Comparison of ENCODE assay signal across 7 cellular contexts in genomic region chr12:110049666-110050065, GRCh38. TPM values are rescaled to one million over a fixed set of nuclear protein-coding genes. Genes with fewer than 3 reads are reported as not detected.
DNase-seq lines count a peak whose midpoint lies in the region; ATAC-seq, FAIRE-seq and TF ChIP-seq lines count a peak whose summit lies in the region.
"Not testable (repeated sequence)": the region's sequence is repeated elsewhere in the genome, so short reads cannot be mapped to it uniquely, and the experiment has no call there.

No MANE protein-coding gene starts in this region.

- not testable (repeated sequence) for BruUV-seq in GM12878 (replicated peaks; lab: Mats Ljungman, UMichigan)

- H3K79me2 ChIP-seq in MM.1S (ENCODE audit: low read length) (peaks cover 20% of the 10 kb centered on the region), GM12878 (ENCODE audit: control insufficient read depth, insufficient read depth, low read length) (peaks cover 24% of the 10 kb centered on the region), parathyroid adenoma (peaks cover 12% of the 10 kb centered on the region)

- H3K4me2 ChIP-seq in MM.1S (ENCODE audit: low read depth, low read length); parathyroid adenoma (ENCODE audit: low read length): not testable (repeated sequence)
- peak overlapping the region; percentile 80 for H3K4me2 ChIP-seq in GM12878 (ENCODE audit: control insufficient read depth, insufficient read depth)

- not testable (repeated sequence) for H3K36me3 ChIP-seq in CD4-positive, alpha-beta memory T cell (ENCODE audit: insufficient read depth, low read length); MM.1S (replicated peaks; ENCODE audit: insufficient read depth, low read length); GM12878 (ENCODE audit: control insufficient read depth in 2 of 2, insufficient read depth in 2 of 2, low read length in 1 of 2); naive thymus-derived CD4-positive, alpha-beta T cell (ENCODE audit: control insufficient read depth in 2 of 3, insufficient read depth in 3 of 3, low read length in 3 of 3); parathyroid adenoma (ENCODE audit: control insufficient read depth, insufficient read depth, low read length)

- not testable (repeated sequence) for H3K4me3 ChIP-seq in CD4-positive, alpha-beta memory T cell (ENCODE audit: low read length in 2 of 2); MM.1S (ENCODE audit: low read length); GM12878; naive thymus-derived CD4-positive, alpha-beta T cell (ENCODE audit: low read length); parathyroid adenoma (ENCODE audit: low read depth, low read length)

- H3K9ac ChIP-seq in MM.1S (ENCODE audit: low read length); parathyroid adenoma: not testable (repeated sequence)
- H3K9ac ChIP-seq in GM12878 (ENCODE audit: control insufficient read depth, insufficient read depth, low read length): peak overlapping the region; percentile 66; the same call in 1 of the 2 replicates

- H3K4me1 ChIP-seq in CD4-positive, alpha-beta memory T cell (ENCODE audit: insufficient read depth, low read length): peaks cover 23% of the 10 kb centered on the region
- H3K4me1 ChIP-seq in MM.1S (ENCODE audit: low read length): not testable (repeated sequence)
- H3K4me1 ChIP-seq in GM12878 (ENCODE audit: control insufficient read depth, insufficient read depth, low read length) (peaks cover 29% of the 10 kb centered on the region), parathyroid adenoma (peaks cover 11% of the 10 kb centered on the region)
- peaks cover 19% of the 10 kb centered on the region in 2 donors for H3K4me1 ChIP-seq in naive thymus-derived CD4-positive, alpha-beta T cell (ENCODE audit: control insufficient read depth in 2 of 2, insufficient read depth in 2 of 2, low read length in 2 of 2)

- not testable (repeated sequence) for TF ChIP-seq CTCF in MM.1S (IDR thresholded peaks at IDR 0.05; ENCODE audit: low read length); GM12878 (IDR thresholded peaks at IDR 0.05 in 2 of 3, conservative IDR thresholded peaks at IDR 0.05 in 1 of 3; ENCODE audit: control insufficient read depth in 2 of 3, extremely low read depth in 1 of 3, insufficient read depth in 1 of 3, low read depth in 3 of 3, low read length in 3 of 3); parathyroid adenoma (IDR thresholded peaks at IDR 0.05)

- H2AFZ ChIP-seq in MM.1S (ENCODE audit: low read length): not testable (repeated sequence)
- peak overlapping the region; percentile 76 for H2AFZ ChIP-seq in GM12878 (ENCODE audit: control insufficient read depth, low read depth, low read length)
- peak overlapping the region; percentile 20 for H2AFZ ChIP-seq in parathyroid adenoma

- CTCF ChIA-PET in CD4-positive, alpha-beta memory T cell (lab: Charles Lee; ENCODE audit: partially characterized antibody): not testable (repeated sequence)
- CTCF ChIA-PET in GM12878 (lab: Yijun Ruan, JAX): interaction anchor here (0.5 to 1.4 kb wide), 5 partner anchors 30 to 551 kb away, joined by 3 to 4 read pairs (median 3); no protein-coding TSS in a partner anchor
- CTCF ChIA-PET in naive thymus-derived CD4-positive, alpha-beta T cell (lab: Charles Lee): interaction anchor here (1.6 kb wide), 1 partner anchor 14 kb away, joined by 4 read pairs; no protein-coding TSS in a partner anchor

- not testable (repeated sequence) for H3K27me3 ChIP-seq in CD4-positive, alpha-beta memory T cell (ENCODE audit: insufficient read depth, low read length); MM.1S (replicated peaks; ENCODE audit: insufficient read depth, low read length); GM12878 (replicated peaks in 1 of 2; ENCODE audit: control insufficient read depth in 2 of 2, insufficient read depth in 2 of 2, low read length in 1 of 2); naive thymus-derived CD4-positive, alpha-beta T cell (ENCODE audit: control insufficient read depth in 2 of 2, insufficient read depth in 2 of 2, low read length in 2 of 2); parathyroid adenoma (ENCODE audit: control insufficient read depth, insufficient read depth, low read length)

- not testable (repeated sequence) for H3K27ac ChIP-seq in CD4-positive, alpha-beta memory T cell (ENCODE audit: low read depth, low read length); naive thymus-derived CD4-positive, alpha-beta T cell (ENCODE audit: low read depth, low read length); parathyroid adenoma
- H3K27ac ChIP-seq in MM.1S (ENCODE audit: low read length) (peak overlapping the region; percentile 91; the same call in 1 of the 2 replicates), GM12878 (ENCODE audit: control insufficient read depth, insufficient read depth) (peak overlapping the region; percentile 77)

- SMC1A ChIA-PET in GM12878 (lab: Charles Lee; ENCODE audit: uncharacterized antibody, unreplicated experiment): interaction anchor here (0.7 to 1.2 kb wide), 3 partner anchors 24 to 323 kb away, joined by 3 to 5 read pairs (median 3); no protein-coding TSS in a partner anchor

- not testable (repeated sequence) for H3K27me3 Mint-ChIP-seq in CD4-positive, alpha-beta memory T cell; T-helper 2 cell treated with Interferon-gamma antibody and Interleukin-4, amounts not matched to agents 5 μg/mL and 100 μg/mL, for 36 hours (ENCODE audit: low read depth); activated T-cell treated with anti-CD3 and anti-CD28 coated beads, Interleukin-2, amount 50 U/mL, for 24 hours; naive thymus-derived CD4-positive, alpha-beta T cell

- H4K20me1 ChIP-seq in MM.1S (ENCODE audit: insufficient read depth, low read length); GM12878 (ENCODE audit: control insufficient read depth, insufficient read depth): not testable (repeated sequence)

- H3K4me3 Mint-ChIP-seq in CD4-positive, alpha-beta memory T cell: peak overlapping the region in 3 of 8 donors; percentile 6 to 48 (median 7)
- H3K4me3 Mint-ChIP-seq in T-helper 2 cell treated with Interferon-gamma antibody and Interleukin-4, amounts not matched to agents 5 μg/mL and 100 μg/mL, for 36 hours: peak overlapping the region; percentile 90
- H3K4me3 Mint-ChIP-seq in activated T-cell treated with anti-CD3 and anti-CD28 coated beads, Interleukin-2, amount 50 U/mL, for 24 hours: peak overlapping the region; percentile 85
- H3K4me3 Mint-ChIP-seq in naive thymus-derived CD4-positive, alpha-beta T cell: peak overlapping the region in 8 of 10 donors; percentile 8 to 96 (median 66)

- H3K4me1 Mint-ChIP-seq in CD4-positive, alpha-beta memory T cell: peaks cover 19 to 46% (median 26%) of the 10 kb centered on the region in 4 donors
- H3K4me1 Mint-ChIP-seq in T-helper 2 cell treated with Interferon-gamma antibody and Interleukin-4, amounts not matched to agents 5 μg/mL and 100 μg/mL, for 36 hours (ENCODE audit: low read depth): peaks cover 34% of the 10 kb centered on the region
- peaks cover 42% of the 10 kb centered on the region for H3K4me1 Mint-ChIP-seq in activated T-cell treated with anti-CD3 and anti-CD28 coated beads, Interleukin-2, amount 50 U/mL, for 24 hours (ENCODE audit: low read depth)
- H3K4me1 Mint-ChIP-seq in naive thymus-derived CD4-positive, alpha-beta T cell: peaks cover 17 to 46% (median 33%) of the 10 kb centered on the region in 7 donors

- not testable (repeated sequence) for TF ChIP-seq POLR2A in GM12878 (IDR thresholded peaks at IDR 0.05; ENCODE audit: low read depth, low read length)

- POLR2A ChIA-PET in CD4-positive, alpha-beta memory T cell (lab: Charles Lee; ENCODE audit: partially characterized antibody): interaction anchor here (1.2 kb wide), 1 partner anchor 50 kb away, joined by 3 read pairs; the partner anchor contains the start of gene ANKRD13A
- POLR2A ChIA-PET in GM12878 (lab: Charles Lee): interaction anchor here (0.8 to 1.3 kb wide), 3 partner anchors 25 to 382 kb away, joined by 3 to 4 read pairs (median 3); no protein-coding TSS in a partner anchor
- POLR2A ChIA-PET in naive thymus-derived CD4-positive, alpha-beta T cell (lab: Charles Lee): not testable (repeated sequence)

- not testable (repeated sequence) for H3K36me3 Mint-ChIP-seq in CD4-positive, alpha-beta memory T cell; naive thymus-derived CD4-positive, alpha-beta T cell
- peaks cover 13% of the 10 kb centered on the region for H3K36me3 Mint-ChIP-seq in T-helper 2 cell treated with Interferon-gamma antibody and Interleukin-4, amounts not matched to agents 5 μg/mL and 100 μg/mL, for 36 hours (ENCODE audit: low read depth)
- H3K36me3 Mint-ChIP-seq in activated T-cell treated with anti-CD3 and anti-CD28 coated beads, Interleukin-2, amount 50 U/mL, for 24 hours (ENCODE audit: low read depth): peaks cover 16% of the 10 kb centered on the region

- not testable (repeated sequence) for H3K9me3 ChIP-seq in CD4-positive, alpha-beta memory T cell (ENCODE audit: control insufficient read depth in 1 of 2, low read length in 2 of 2); MM.1S (replicated peaks; ENCODE audit: insufficient read depth, low read length); GM12878 (replicated peaks; ENCODE audit: control insufficient read depth, insufficient read depth, low read length); naive thymus-derived CD4-positive, alpha-beta T cell (ENCODE audit: control insufficient read depth in 2 of 3, low read length in 3 of 3); parathyroid adenoma (ENCODE audit: control insufficient read depth, low read length)

- FAIRE-seq in GM12878 (lab: Jason Lieb, UNC): not testable (repeated sequence)

- in situ Hi-C loops in GM12878 (cut with MboI): not testable (repeated sequence)

- 54% methylated on average over 9 of the region's 9 CpGs for WGBS in GM12878 (ENCODE audit: insufficient coverage, insufficient replicate concordance, low lambda C conversion rate, missing lambda C conversion rate)

- H3K9me2 ChIP-seq in MM.1S (replicated peaks; ENCODE audit: insufficient read depth, low read length): not testable (repeated sequence)

- intact Hi-C loops in CD4-positive, alpha-beta memory T cell (cut with micrococcal nuclease): loop anchor here (10.0 kb wide), 1 partner anchor 475 kb away; the partner anchor contains the start of genes MMAB and MVK
- intact Hi-C loops in GM12878 (cut with micrococcal nuclease; ENCODE audit: unreplicated experiment): loop anchor here (2.0 kb wide), 2 partner anchors 29 to 53 kb away; partner anchors contain the start of gene GIT2
- intact Hi-C loops in naive thymus-derived CD4-positive, alpha-beta T cell (cut with micrococcal nuclease): loop anchor here (2.0 kb wide), 3 partner anchors 169 to 573 kb away; partner anchors contain the start of genes GLTP (in 2 of the 2), ARPC3 (in 1 of the 2), KCTD10 (in 1 of the 2) and UBE3B (in 1 of the 2)

- TF ChIP-seq EP300 in GM12878 (IDR thresholded peaks at IDR 0.05; ENCODE audit: borderline replicate concordance in 1 of 2, control insufficient read depth in 1 of 2, low read depth in 2 of 2, low read length in 2 of 2): not testable (repeated sequence)

- H3F3A ChIP-seq in MM.1S (ENCODE audit: insufficient read depth, low read length): not testable (repeated sequence)

- TF ChIP-seq RAD21 in GM12878 (IDR thresholded peaks at IDR 0.05; ENCODE audit: insufficient read depth, low read depth, low read length): not testable (repeated sequence)

- not testable (repeated sequence) for H3K9me3 Mint-ChIP-seq in CD4-positive, alpha-beta memory T cell; T-helper 2 cell treated with Interferon-gamma antibody and Interleukin-4, amounts not matched to agents 5 μg/mL and 100 μg/mL, for 36 hours; activated T-cell treated with anti-CD3 and anti-CD28 coated beads, Interleukin-2, amount 50 U/mL, for 24 hours; naive thymus-derived CD4-positive, alpha-beta T cell

- H3K27ac Mint-ChIP-seq in CD4-positive, alpha-beta memory T cell: peak overlapping the region in 5 of 7 donors; percentile 53 to 98 (median 97)
- H3K27ac Mint-ChIP-seq in T-helper 2 cell treated with Interferon-gamma antibody and Interleukin-4, amounts not matched to agents 5 μg/mL and 100 μg/mL, for 36 hours: peak overlapping the region; percentile 45
- H3K27ac Mint-ChIP-seq in activated T-cell treated with anti-CD3 and anti-CD28 coated beads, Interleukin-2, amount 50 U/mL, for 24 hours: peak overlapping the region; percentile 97
- H3K27ac Mint-ChIP-seq in naive thymus-derived CD4-positive, alpha-beta T cell: peak overlapping the region in 8 of 9 donors; percentile 90 to 99 (median 94)

- not testable (repeated sequence) for DNase-seq in CD4-positive, alpha-beta memory T cell; MM.1S; T-helper 2 cell treated with Interferon-gamma antibody and Interleukin-4, amounts not matched to agents 5 μg/mL and 100 μg/mL, for 36 hours (ENCODE audit: low spot score); activated T-cell treated with anti-CD3 and anti-CD28 coated beads, Interleukin-2, amount 50 U/mL, for 24 hours; GM12878 (ENCODE audit: low read depth, low spot score); naive thymus-derived CD4-positive, alpha-beta T cell

- RAD21 ChIA-PET in GM12878 (lab: Charles Lee; ENCODE audit: unreplicated experiment): interaction anchor here (0.7 to 1.3 kb wide), 6 partner anchors 16 to 381 kb away, joined by 3 to 9 read pairs (median 4); partner anchors contain the start of gene ANKRD13A

- ATAC-seq in GM12878; naive thymus-derived CD4-positive, alpha-beta T cell: not testable (repeated sequence)

RNA-seq across cellular contexts. Expression of gene C12orf76, which starts 1.3 kb away (rescaled TPM):
- total RNA-seq in CD4-positive, alpha-beta memory T cell: 10 to 100 TPM; 26.4 to 33.5 TPM
- polyA plus RNA-seq in CD4-positive, alpha-beta memory T cell: 10 to 100 TPM; 16.4 to 17.5 TPM
- 26.2 TPM in 2 replicates for total RNA-seq in GM12878 (2013; cell fraction: nucleolus; rRNA removed)
- total RNA-seq in GM12878 (2014; rRNA removed) (10.1 and 12.2 TPM in 2 replicates), GM12878 (2014; rRNA removed; fragmentation: Illumina TruSeq; extraction: Trizol) (7.9 and 9.1 TPM in 2 replicates), GM12878 (2021) (9.3 and 11.1 TPM in 2 replicates)
- 10.2 TPM for polyA plus RNA-seq in GM12878 (2011; ENCODE audit: low read depth)
- polyA plus RNA-seq in GM12878 (2011; rRNA removed) (20.4 and 27.4 TPM in 2 replicates), GM12878 (2014; fragmentation: Illumina TruSeq; extraction: Trizol) (8.8 and 14.0 TPM in 2 replicates), GM12878 (2014; fragmentation: Nextera tagmentation; extraction: Ambion mirVana) (1 to 10 TPM; 3.6 to 4.6 TPM), GM12878 (2014; rRNA removed) (12.1 and 13.7 TPM in 2 replicates), GM12878 (2016; fragmentation: Nextera tagmentation; extraction: Ambion mirVana) (10 to 100 TPM; 13.7 to 13.8 TPM)
- polyA plus RNA-seq in GM12878 (2011; cell fraction: cytosol; rRNA removed): 17.2 and 18.4 TPM in 2 replicates
- 12.1 and 15.3 TPM in 2 replicates for polyA plus RNA-seq in GM12878 (2011; cell fraction: nucleus; rRNA removed)
- 15.5 and 19.8 TPM in 2 replicates for polyA plus RNA-seq in GM12878 (2012)
- polyA minus RNA-seq in GM12878 (2011; rRNA and poly(A)+ RNA removed): 12.4 and 15.9 TPM in 2 replicates
- polyA minus RNA-seq in GM12878 (2011; cell fraction: cytosol; rRNA and poly(A)+ RNA removed): 4.4 and 6.1 TPM in 2 replicates
- 3.9 and 6.8 TPM in 2 replicates for polyA minus RNA-seq in GM12878 (2011; cell fraction: nucleus; rRNA and poly(A)+ RNA removed)
- total RNA-seq in naive thymus-derived CD4-positive, alpha-beta T cell: 10 to 100 TPM; 14.6 to 28.7 (median 27.8) TPM
- polyA plus RNA-seq in naive thymus-derived CD4-positive, alpha-beta T cell: 10 to 100 TPM; 14.3 to 21.0 TPM

RNA-seq across cellular contexts. Expression of gene ANKRD13A, which starts 50.4 kb away (rescaled TPM):
- 10 to 100 TPM; 99.5 to 99.7 TPM for total RNA-seq in CD4-positive, alpha-beta memory T cell
- 10 to 100 TPM; 66.6 to 67.0 TPM for polyA plus RNA-seq in CD4-positive, alpha-beta memory T cell
- total RNA-seq in GM12878 (2013; cell fraction: nucleolus; rRNA removed): 186 and 192 TPM in 2 replicates
- total RNA-seq in GM12878 (2014; rRNA removed) (90.1 and 93.4 TPM in 2 replicates), GM12878 (2014; rRNA removed; fragmentation: Illumina TruSeq; extraction: Trizol) (76.9 and 85.2 TPM in 2 replicates), GM12878 (2021) (78.8 and 81.4 TPM in 2 replicates)
- 44.8 TPM for polyA plus RNA-seq in GM12878 (2011; ENCODE audit: low read depth)
- polyA plus RNA-seq in GM12878 (2011; rRNA removed) (82.8 and 110 TPM in 2 replicates), GM12878 (2014; fragmentation: Illumina TruSeq; extraction: Trizol) (76.2 and 106 TPM in 2 replicates), GM12878 (2014; fragmentation: Nextera tagmentation; extraction: Ambion mirVana) (10 to 100 TPM; 10.2 to 18.2 TPM), GM12878 (2014; rRNA removed) (75.2 and 89.1 TPM in 2 replicates), GM12878 (2016; fragmentation: Nextera tagmentation; extraction: Ambion mirVana) (10 to 100 TPM; 38.5 to 40.3 TPM)
- 76.6 and 102 TPM in 2 replicates for polyA plus RNA-seq in GM12878 (2011; cell fraction: cytosol; rRNA removed)
- 147 and 169 TPM in 2 replicates for polyA plus RNA-seq in GM12878 (2011; cell fraction: nucleus; rRNA removed)
- 53.4 and 59.4 TPM in 2 replicates for polyA plus RNA-seq in GM12878 (2012)
- 65.0 and 97.9 TPM in 2 replicates for polyA minus RNA-seq in GM12878 (2011; rRNA and poly(A)+ RNA removed)
- 22.2 and 25.9 TPM in 2 replicates for polyA minus RNA-seq in GM12878 (2011; cell fraction: cytosol; rRNA and poly(A)+ RNA removed)
- polyA minus RNA-seq in GM12878 (2011; cell fraction: nucleus; rRNA and poly(A)+ RNA removed): 35.7 and 47.7 TPM in 2 replicates
- 10 to 100 TPM; 53.3 to 82.8 (median 67.0) TPM for total RNA-seq in naive thymus-derived CD4-positive, alpha-beta T cell
- 10 to 100 TPM; 33.4 to 57.0 TPM for polyA plus RNA-seq in naive thymus-derived CD4-positive, alpha-beta T cell

RNA-seq across cellular contexts. Expression of gene GIT2, which starts 53.5 kb away (rescaled TPM):
- total RNA-seq in CD4-positive, alpha-beta memory T cell: 100 to 1,000 TPM; 133 to 149 TPM
- 100 to 1,000 TPM in 1 of 2 donors, 10 to 100 TPM in 1; 83.1 to 104 TPM for polyA plus RNA-seq in CD4-positive, alpha-beta memory T cell
- 220 and 223 TPM in 2 replicates for total RNA-seq in GM12878 (2013; cell fraction: nucleolus; rRNA removed)
- total RNA-seq in GM12878 (2014; rRNA removed) (34.0 and 34.3 TPM in 2 replicates), GM12878 (2014; rRNA removed; fragmentation: Illumina TruSeq; extraction: Trizol) (43.7 and 44.3 TPM in 2 replicates), GM12878 (2021) (44.1 and 45.5 TPM in 2 replicates)
- 24.2 TPM for polyA plus RNA-seq in GM12878 (2011; ENCODE audit: low read depth)
- polyA plus RNA-seq in GM12878 (2011; rRNA removed) (44.1 and 47.7 TPM in 2 replicates), GM12878 (2014; fragmentation: Illumina TruSeq; extraction: Trizol) (47.3 and 55.8 TPM in 2 replicates), GM12878 (2014; fragmentation: Nextera tagmentation; extraction: Ambion mirVana) (1 to 10 TPM; 9.1 to 9.4 TPM), GM12878 (2014; rRNA removed) (42.0 and 43.3 TPM in 2 replicates), GM12878 (2016; fragmentation: Nextera tagmentation; extraction: Ambion mirVana) (10 to 100 TPM; 49.9 TPM)
- 34.4 and 36.4 TPM in 2 replicates for polyA plus RNA-seq in GM12878 (2011; cell fraction: cytosol; rRNA removed)
- polyA plus RNA-seq in GM12878 (2011; cell fraction: nucleus; rRNA removed): 77.9 TPM in 2 replicates
- 28.0 and 33.4 TPM in 2 replicates for polyA plus RNA-seq in GM12878 (2012)
- polyA minus RNA-seq in GM12878 (2011; rRNA and poly(A)+ RNA removed): 71.2 and 81.6 TPM in 2 replicates
- polyA minus RNA-seq in GM12878 (2011; cell fraction: cytosol; rRNA and poly(A)+ RNA removed): 11.9 and 25.9 TPM in 2 replicates
- 57.8 and 95.2 TPM in 2 replicates for polyA minus RNA-seq in GM12878 (2011; cell fraction: nucleus; rRNA and poly(A)+ RNA removed)
- total RNA-seq in naive thymus-derived CD4-positive, alpha-beta T cell: 100 to 1,000 TPM in 3 of 5 experiments, 10 to 100 TPM in 2; 70.3 to 128 (median 109) TPM
- polyA plus RNA-seq in naive thymus-derived CD4-positive, alpha-beta T cell: 10 to 100 TPM; 63.2 to 87.1 TPM

Comparison
In these comparisons a context has a peak if more than half of its experiments do, and no peak if none do; other contexts are left out.
1. H3K27ac Mint-ChIP-seq: peak in every context shown above with its lines; median percentile 97 in CD4-positive, alpha-beta memory T cell; 97 in activated T-cell treated with anti-CD3 and anti-CD28 coated beads, Interleukin-2, amount 50 U/mL, for 24 hours; 94 in naive thymus-derived CD4-positive, alpha-beta T cell; 45 in T-helper 2 cell treated with Interferon-gamma antibody and Interleukin-4, amounts not matched to agents 5 μg/mL and 100 μg/mL, for 36 hours.